Comparison of ENCODE assay signal across 1 cellular context in the genomic region with DNA sequence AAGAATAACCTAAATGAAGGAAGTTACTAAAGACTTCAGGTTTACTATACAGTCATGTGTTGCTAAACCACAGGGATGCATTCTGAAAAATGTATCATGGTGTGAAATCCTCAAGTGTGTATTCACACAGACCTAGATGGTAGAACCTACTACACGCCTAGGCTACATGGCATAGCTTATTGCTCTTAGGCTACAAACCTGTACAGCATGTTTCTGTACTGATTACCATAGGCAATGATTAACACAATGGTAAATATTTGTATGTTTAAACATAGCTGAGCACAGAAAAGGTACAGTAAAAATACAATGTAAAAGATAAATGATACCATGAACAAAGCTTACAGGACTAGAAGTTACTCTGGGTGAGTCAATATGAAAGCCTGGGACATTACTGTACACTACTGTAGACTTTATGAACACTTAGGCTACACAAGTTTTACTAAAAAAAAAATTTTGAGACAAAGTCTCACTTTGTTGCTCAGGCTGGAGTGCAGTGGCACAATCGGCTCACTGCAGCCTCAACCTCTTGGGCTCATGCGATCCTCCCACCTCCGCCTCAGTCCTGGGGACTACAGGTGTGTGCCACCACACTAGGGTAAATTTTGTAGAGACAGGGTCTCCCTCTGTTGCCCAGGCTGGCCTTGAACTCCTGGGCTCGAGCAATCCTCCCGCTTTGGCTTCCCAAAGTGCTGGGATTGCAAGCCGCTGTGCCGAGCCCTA.
A peak's percentile ranks its signal among the peaks of the same experiment; 100 is the strongest.
TF ChIP-seq lines count a peak whose summit lies in the region.

No MANE protein-coding gene starts in this region.

TF ChIP-seq in HepG2, 621 proteins besides CTCF, POLR2A, EP300 and RAD21 (continued from another document):
- TF ChIP-seq, protein P1, sequence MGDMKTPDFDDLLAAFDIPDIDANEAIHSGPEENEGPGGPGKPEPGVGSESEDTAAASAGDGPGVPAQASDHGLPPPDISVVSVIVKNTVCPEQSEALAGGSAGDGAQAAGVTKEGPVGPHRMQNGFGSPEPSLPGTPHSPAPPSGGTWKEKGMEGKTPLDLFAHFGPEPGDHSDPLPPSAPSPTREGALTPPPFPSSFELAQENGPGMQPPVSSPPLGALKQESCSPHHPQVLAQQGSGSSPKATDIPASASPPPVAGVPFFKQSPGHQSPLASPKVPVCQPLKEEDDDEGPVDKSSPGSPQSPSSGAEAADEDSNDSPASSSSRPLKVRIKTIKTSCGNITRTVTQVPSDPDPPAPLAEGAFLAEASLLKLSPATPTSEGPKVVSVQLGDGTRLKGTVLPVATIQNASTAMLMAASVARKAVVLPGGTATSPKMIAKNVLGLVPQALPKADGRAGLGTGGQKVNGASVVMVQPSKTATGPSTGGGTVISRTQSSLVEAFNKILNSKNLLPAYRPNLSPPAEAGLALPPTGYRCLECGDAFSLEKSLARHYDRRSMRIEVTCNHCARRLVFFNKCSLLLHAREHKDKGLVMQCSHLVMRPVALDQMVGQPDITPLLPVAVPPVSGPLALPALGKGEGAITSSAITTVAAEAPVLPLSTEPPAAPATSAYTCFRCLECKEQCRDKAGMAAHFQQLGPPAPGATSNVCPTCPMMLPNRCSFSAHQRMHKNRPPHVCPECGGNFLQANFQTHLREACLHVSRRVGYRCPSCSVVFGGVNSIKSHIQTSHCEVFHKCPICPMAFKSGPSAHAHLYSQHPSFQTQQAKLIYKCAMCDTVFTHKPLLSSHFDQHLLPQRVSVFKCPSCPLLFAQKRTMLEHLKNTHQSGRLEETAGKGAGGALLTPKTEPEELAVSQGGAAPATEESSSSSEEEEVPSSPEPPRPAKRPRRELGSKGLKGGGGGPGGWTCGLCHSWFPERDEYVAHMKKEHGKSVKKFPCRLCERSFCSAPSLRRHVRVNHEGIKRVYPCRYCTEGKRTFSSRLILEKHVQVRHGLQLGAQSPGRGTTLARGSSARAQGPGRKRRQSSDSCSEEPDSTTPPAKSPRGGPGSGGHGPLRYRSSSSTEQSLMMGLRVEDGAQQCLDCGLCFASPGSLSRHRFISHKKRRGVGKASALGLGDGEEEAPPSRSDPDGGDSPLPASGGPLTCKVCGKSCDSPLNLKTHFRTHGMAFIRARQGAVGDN (CRISPR knock-in tag; IDR thresholded peaks at IDR 0.05): peak; percentile 54
- TF ChIP-seq, protein P2, sequence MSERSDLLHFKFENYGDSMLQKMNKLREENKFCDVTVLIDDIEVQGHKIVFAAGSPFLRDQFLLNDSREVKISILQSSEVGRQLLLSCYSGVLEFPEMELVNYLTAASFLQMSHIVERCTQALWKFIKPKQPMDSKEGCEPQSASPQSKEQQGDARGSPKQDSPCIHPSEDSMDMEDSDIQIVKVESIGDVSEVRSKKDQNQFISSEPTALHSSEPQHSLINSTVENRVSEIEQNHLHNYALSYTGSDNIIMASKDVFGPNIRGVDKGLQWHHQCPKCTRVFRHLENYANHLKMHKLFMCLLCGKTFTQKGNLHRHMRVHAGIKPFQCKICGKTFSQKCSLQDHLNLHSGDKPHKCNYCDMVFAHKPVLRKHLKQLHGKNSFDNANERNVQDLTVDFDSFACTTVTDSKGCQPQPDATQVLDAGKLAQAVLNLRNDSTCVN (CRISPR knock-in tag; IDR thresholded peaks at IDR 0.05; ENCODE audit: borderline replicate concordance): 0 out of 2 replicates have a peak, but pooled peaks have one; percentile 14
